ENCODE assay signal across 8 cellular contexts in the genomic region with DNA sequence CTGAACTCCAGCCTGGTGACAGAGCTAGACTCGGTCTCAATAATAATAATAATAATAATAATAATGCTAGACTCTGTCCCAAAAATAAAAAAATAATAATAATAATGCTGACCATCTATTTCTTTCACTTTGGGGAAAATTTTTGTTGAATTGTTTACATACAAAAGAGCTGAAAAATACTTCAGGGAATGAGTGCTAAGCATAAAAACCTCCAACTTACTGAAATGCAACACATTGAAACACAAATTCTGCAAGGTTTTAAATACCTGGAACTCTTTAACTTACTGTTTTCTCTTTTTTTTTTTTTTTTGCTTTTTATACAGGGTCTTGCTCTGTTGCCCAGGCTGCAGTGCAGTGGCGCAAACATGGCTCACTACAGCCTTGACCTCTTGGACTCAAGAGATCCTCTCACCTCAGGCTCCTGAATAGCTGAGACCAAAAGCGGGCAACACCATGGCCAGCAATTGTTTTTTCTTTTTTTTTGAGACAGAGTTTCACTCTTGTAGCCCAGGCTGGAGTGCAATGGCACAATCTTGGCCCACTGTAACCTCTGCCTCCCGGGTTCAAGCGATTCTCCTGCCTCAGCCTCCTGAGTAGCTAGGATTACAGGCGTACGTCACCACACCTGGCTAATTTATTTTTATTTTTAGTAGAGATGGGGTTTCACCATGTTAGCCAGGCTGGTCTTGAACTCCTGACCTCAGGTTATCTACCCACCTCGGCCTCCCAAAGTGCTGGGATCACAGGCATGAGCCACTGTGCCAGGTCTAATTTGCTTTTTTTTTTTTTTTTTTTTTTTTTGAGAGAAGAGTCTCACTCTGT. TPM values are rescaled to one million over a fixed set of nuclear protein-coding genes. Genes with fewer than 3 reads are reported as not detected.
"Had no signal": no experiment of that assay in that cellular context is flagged by ENCODE, and none has a peak within 500 bp of the region (broad histone marks: within the 10 kb centered on the region; RNA-seq: fewer than 3 reads in every experiment).

No MANE protein-coding gene starts in this region.

RNA-seq across cellular contexts. Expression of gene PHKG1, which starts 5.6 kb away (rescaled TPM):
- total RNA-seq: NCI-H460 had no signal

RNA-seq across cellular contexts. Expression of gene NUPR2, which starts 17.8 kb away (rescaled TPM):
- total RNA-seq: activated CD4-positive, alpha-beta T cell treated with anti-CD3 and anti-CD28 coated beads, Interleukin-2, amount 10 ng/mL, durations not matched to agents 24 days and 14 days; activated CD8-positive, alpha-beta memory T cell treated with anti-CD3 and anti-CD28 coated beads for 36 hours; activated CD8-positive, alpha-beta T cell treated with anti-CD3 and anti-CD28 coated beads for 36 hours; activated T-helper 2 cell treated with anti-CD3 and anti-CD28 coated beads, Interferon-gamma antibody, Interleukin-2, Interleukin-4, amounts not matched to agents 10 μg/mL and 5 μg/mL and 100 μg/mL, durations not matched to agents 14 hours and 24 hours and 36 hours; cardiac muscle cell; NCI-H460; PC-3; SJCRH30 had no signal
- polyA plus RNA-seq: cardiac muscle cell had no signal
